8 cellular contexts compared by ENCODE assay signal in genomic region chr20:63739129-63740069, GRCh38. TPM values are rescaled to one million over a fixed set of nuclear protein-coding genes. Genes with fewer than 3 reads are reported as not detected.
DNase-seq lines count a peak whose midpoint lies in the region; ATAC-seq, FAIRE-seq and TF ChIP-seq lines count a peak whose summit lies in the region.

A gene with protein sequence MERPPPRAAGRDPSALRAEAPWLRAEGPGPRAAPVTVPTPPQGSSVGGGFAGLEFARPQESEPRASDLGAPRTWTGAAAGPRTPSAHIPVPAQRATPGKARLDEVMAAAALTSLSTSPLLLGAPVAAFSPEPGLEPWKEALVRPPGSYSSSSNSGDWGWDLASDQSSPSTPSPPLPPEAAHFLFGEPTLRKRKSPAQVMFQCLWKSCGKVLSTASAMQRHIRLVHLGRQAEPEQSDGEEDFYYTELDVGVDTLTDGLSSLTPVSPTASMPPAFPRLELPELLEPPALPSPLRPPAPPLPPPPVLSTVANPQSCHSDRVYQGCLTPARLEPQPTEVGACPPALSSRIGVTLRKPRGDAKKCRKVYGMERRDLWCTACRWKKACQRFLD (plus strand): TSS chr20:63739776. CDS start chr20:63739913, 137 bp downstream.

- intact Hi-C loops in HepG2 (cut with micrococcal nuclease; ENCODE audit: unreplicated experiment), result loop anchor here (1.0 to 10.0 kb wide), 5 partner anchors 12 to 202 kb away; partner anchors contain the start of genes ABHD16B, ARFRP1, PTK6 and TPD52L2

- peaks cover 17% of the 10 kb centered on the region for H3K27me3 ChIP-seq in ectodermal cell (ENCODE audit: control insufficient read depth, insufficient read depth, low read length, poor library complexity, severe bottlenecking)
- H3K27me3 ChIP-seq in HepG2 (ENCODE audit: control insufficient read depth in 1 of 2, insufficient read depth in 2 of 2, low read length in 2 of 2), result no peaks in the 10 kb centered on the region

- no peak for FAIRE-seq in HepG2 (lab: Jason Lieb, UNC)

- H3K9me3 ChIP-seq in ectodermal cell (ENCODE audit: control insufficient read depth, low read length), result no peaks in the 10 kb centered on the region
- H3K9me3 ChIP-seq in HepG2 (ENCODE audit: low read length), result no peaks in the 10 kb centered on the region

- BruUV-seq in HepG2 (replicated peaks; lab: Mats Ljungman, UMichigan), result no TSS peak

- peaks cover 23% of the 10 kb centered on the region for H3K79me2 ChIP-seq in HepG2 (ENCODE audit: insufficient read depth, low read length)

- H3K4me3 Mint-ChIP-seq in activated CD4-positive, alpha-beta T cell treated with anti-CD3 and anti-CD28 coated beads, Interleukin-2, amount 10 ng/mL, durations not matched to agents 7 days and 5 days, result peak within 1 kb of the TSS; percentile 87

- TF ChIP-seq POLR2A in HepG2 (IDR thresholded peaks at IDR 0.05; ENCODE audit: insufficient read depth in 1 of 2, low read depth in 2 of 2, low read length in 2 of 2), result peak in 1 of 2 experiments; percentile 54; a peak in 2 of 4 replicates

- CTCF ChIA-PET in activated CD4-positive, alpha-beta T cell treated with anti-CD3 and anti-CD28 coated beads, Interleukin-2, amount 10 ng/mL, durations not matched to agents 7 days and 5 days (lab: Charles Lee), result interaction anchor here (1.1 to 4.2 kb wide), 2 partner anchors 11 to 25 kb away, joined by 4 to 27 read pairs; no protein-coding TSS in a partner anchor
- CTCF ChIA-PET in HepG2 (lab: Yijun Ruan, JAX; ENCODE audit: low intra/inter-chr PET ratio, low total read pairs), result no interaction called here

- TF ChIP-seq EP300 in HepG2 (IDR thresholded peaks at IDR 0.05; ENCODE audit: low read depth in 2 of 2, low read length in 2 of 2) (peak; percentile 36 to 77; a peak in 3 of 4 replicates), HepG2 (CRISPR knock-in tag; IDR thresholded peaks at IDR 0.05; ENCODE audit: borderline replicate concordance) (peak; percentile 80)

- H3K4me3 ChIP-seq in ectodermal cell (ENCODE audit: insufficient read depth, low read depth, low read length) (peak within 1 kb of the TSS; percentile 77), HepG2 (replicated peaks in 1 of 3; ENCODE audit: insufficient read depth in 1 of 3, low read depth in 2 of 3, low read length in 3 of 3) (peak within 1 kb of the TSS; percentile 74 to 93 (median 85))

- peaks cover 26% of the 10 kb centered on the region for H3K4me1 ChIP-seq in ectodermal cell (ENCODE audit: control insufficient read depth, insufficient read depth, low read length)
- peaks cover 64% of the 10 kb centered on the region for H3K4me1 ChIP-seq in HepG2 (ENCODE audit: insufficient read depth, low read length)

- H4K20me1 ChIP-seq in HepG2 (ENCODE audit: insufficient read depth, low read length), result no peaks in the 10 kb centered on the region

- WGBS in ectodermal cell, 2 experiments, result 1% methylated on average over 136 of the region's 136 CpGs
- WGBS in HepG2 (ENCODE audit: low lambda C conversion rate), result 1% methylated on average over 35 of the region's 136 CpGs

- H3K36me3 ChIP-seq in ectodermal cell (ENCODE audit: control insufficient read depth, insufficient read depth, low read length) (peaks cover 12% of the 10 kb centered on the region), HepG2 (replicated peaks in 1 of 2; ENCODE audit: control insufficient read depth in 1 of 2, insufficient read depth in 2 of 2, low read length in 2 of 2) (peaks cover 29 to 35% of the 10 kb centered on the region in 2 experiments)

- H3K27ac ChIP-seq in ectodermal cell (ENCODE audit: insufficient read depth, low read depth, low read length, poor library complexity, severe bottlenecking) (peak within 1 kb of the TSS; percentile 87), HepG2 (ENCODE audit: extremely low read length, insufficient read depth, low read length) (peak within 1 kb of the TSS; percentile 93)

- H3K36me3 Mint-ChIP-seq in activated CD4-positive, alpha-beta T cell treated with anti-CD3 and anti-CD28 coated beads, Interleukin-2, amount 10 ng/mL, durations not matched to agents 7 days and 5 days (ENCODE audit: low read depth), result peaks cover 26% of the 10 kb centered on the region

- DNase-seq in NCI-H2081 (lab: John Stamatoyannopoulos, UW), result peak; percentile 66 to 69
- no peak for DNase-seq in NCI-H2081 treated with DMSO at 0.1 percent for 48 hours (lab: John Stamatoyannopoulos, UW)
- peak; percentile 52 for DNase-seq in NCI-H510A (lab: John Stamatoyannopoulos, UW)
- peak; percentile 68 for DNase-seq in activated CD4-positive, alpha-beta T cell treated with anti-CD3 and anti-CD28 coated beads, Interleukin-2, amount 10 ng/mL, durations not matched to agents 7 days and 5 days
- DNase-seq in HepG2 (ENCODE audit: low spot score), result peak; percentile 94
- DNase-seq in stimulated activated CD4-positive, alpha-beta T cell treated with anti-CD3 and anti-CD28 coated beads, Interleukin-4, amount 100 ng/mL, for 24 hours, result peak; percentile 47

- H3K4me2 ChIP-seq in HepG2 (ENCODE audit: low read depth, low read length), result peak within 1 kb of the TSS; percentile 95

- ATAC-seq in HG02870 (IDR thresholded peaks at IDR 0.05; ENCODE audit: unreplicated experiment) (peak; percentile 40), HepG2 (peak; percentile 15)

- in situ Hi-C loops in HepG2 (cut with HindIII; ENCODE audit: extremely low pct_ligation_motif_present, low pct_unique_long_range_greater_than_20kb), result loop anchor here (5.0 kb wide), 1 partner anchor 32 kb away; the partner anchor contains the start of genes ARFRP1 and ZGPAT

- H3K27ac Mint-ChIP-seq in activated CD4-positive, alpha-beta T cell treated with anti-CD3 and anti-CD28 coated beads, Interleukin-2, amount 10 ng/mL, durations not matched to agents 7 days and 5 days, result peak within 1 kb of the TSS; percentile 54

- peak; percentile 54 for TF ChIP-seq CTCF in HepG2 (CRISPR knock-in tag; IDR thresholded peaks at IDR 0.05)

- peak; percentile 76 for TF ChIP-seq RAD21 in HepG2 (CRISPR knock-in tag; IDR thresholded peaks at IDR 0.05)

- no peak within 1 kb of the TSS for H2AFZ ChIP-seq in HepG2 (ENCODE audit: low read length)

- peak within 1 kb of the TSS; percentile 87 for H3K9ac ChIP-seq in HepG2 (ENCODE audit: insufficient read depth, low read depth, low read length)

- POLR2A ChIA-PET in activated CD4-positive, alpha-beta T cell treated with anti-CD3 and anti-CD28 coated beads, Interleukin-2, amount 10 ng/mL, durations not matched to agents 7 days and 5 days (lab: Charles Lee), result interaction anchor here (0.9 to 1.0 kb wide), 2 partner anchors 11 to 299 kb away, joined by 3 read pairs; no protein-coding TSS in a partner anchor
- POLR2A ChIA-PET in HepG2 (lab: Yijun Ruan, JAX), result interaction anchor here (0.7 to 7.3 kb wide), 24 partner anchors 10 to 1672 kb away, joined by 3 to 190 read pairs (median 5); partner anchors contain the start of genes ARFRP1, C20orf204, GMEB2 and PRPF6

- no peaks in the 10 kb centered on the region for H3K9me3 Mint-ChIP-seq in activated CD4-positive, alpha-beta T cell treated with anti-CD3 and anti-CD28 coated beads, Interleukin-2, amount 10 ng/mL, durations not matched to agents 7 days and 5 days

- H3K27me3 Mint-ChIP-seq in activated CD4-positive, alpha-beta T cell treated with anti-CD3 and anti-CD28 coated beads, Interleukin-2, amount 10 ng/mL, durations not matched to agents 7 days and 5 days, result no peaks in the 10 kb centered on the region

- H3K4me1 Mint-ChIP-seq in activated CD4-positive, alpha-beta T cell treated with anti-CD3 and anti-CD28 coated beads, Interleukin-2, amount 10 ng/mL, durations not matched to agents 7 days and 5 days, result peaks cover 16% of the 10 kb centered on the region

RNA-seq across cellular contexts. Expression of the gene that starts here (rescaled TPM):
- 100 to 1,000 TPM; 105 to 129 TPM for total RNA-seq in activated CD4-positive, alpha-beta T cell treated with anti-CD3 and anti-CD28 coated beads, Interleukin-2, amount 10 ng/mL, durations not matched to agents 7 days and 5 days
- polyA plus RNA-seq in ectodermal cell (2013, experiment 1 of 4), result 73.7 TPM
- polyA plus RNA-seq in ectodermal cell (2013, experiment 2 of 4), result 53.8 TPM
- polyA plus RNA-seq in ectodermal cell (2013, experiment 3 of 4), result 78.4 TPM
- 77.3 TPM for polyA plus RNA-seq in ectodermal cell (2013, experiment 4 of 4)
- total RNA-seq in HepG2 (2016; rRNA removed; fragmentation: Illumina TruSeq; extraction: Trizol), result 47.4 and 91.4 TPM in 2 replicates
- 129 and 134 TPM in 2 replicates for total RNA-seq in HepG2 (2016; cell fraction: cytosol; rRNA removed; fragmentation: Illumina TruSeq; extraction: Trizol; ENCODE audit: low read depth)
- total RNA-seq in HepG2 (2016; cell fraction: insoluble cytoplasmic fraction; rRNA removed; fragmentation: Illumina TruSeq; extraction: Trizol), result 39.6 and 94.5 TPM in 2 replicates
- total RNA-seq in HepG2 (2016; cell fraction: membrane; rRNA removed; fragmentation: Illumina TruSeq; extraction: Trizol), result 171 and 186 TPM in 2 replicates
- 92.1 and 130 TPM in 2 replicates for total RNA-seq in HepG2 (2016; cell fraction: nucleus; rRNA removed; fragmentation: Illumina TruSeq; extraction: Trizol)
- polyA plus RNA-seq in HepG2 (2011; rRNA removed), result 95.9 and 105 TPM in 2 replicates
- 36.7 and 62.3 TPM in 2 replicates for polyA plus RNA-seq in HepG2 (2011; cell fraction: cytosol; rRNA removed)
- polyA plus RNA-seq in HepG2 (2011; cell fraction: nucleus; rRNA removed), result 581 and 754 TPM in 2 replicates
- polyA plus RNA-seq in HepG2 (2012), result 65.4 and 92.2 TPM in 2 replicates
- polyA plus RNA-seq in HepG2 (2016; cell fraction: cytosol; fragmentation: Illumina TruSeq; extraction: Trizol; ENCODE audit: low read depth), result 354 and 372 TPM in 2 replicates
- 107 and 130 TPM in 2 replicates for polyA plus RNA-seq in HepG2 (2016; cell fraction: insoluble cytoplasmic fraction; fragmentation: Illumina TruSeq; extraction: Trizol; ENCODE audit: low read depth)
- polyA plus RNA-seq in HepG2 (2016; cell fraction: membrane; fragmentation: Illumina TruSeq; extraction: Trizol; ENCODE audit: low read depth), result 352 and 381 TPM in 2 replicates
- polyA plus RNA-seq in HepG2 (2016; cell fraction: nucleus; fragmentation: Illumina TruSeq; extraction: Trizol; ENCODE audit: insufficient read depth, low read depth), result 510 and 535 TPM in 2 replicates
- polyA minus RNA-seq in HepG2 (2011; rRNA and poly(A)+ RNA removed; ENCODE audit: low replicate concordance), result 23.9 and 51.3 TPM in 2 replicates
- 24.3 and 27.0 TPM in 2 replicates for polyA minus RNA-seq in HepG2 (2011; cell fraction: cytosol; rRNA and poly(A)+ RNA removed)
- polyA minus RNA-seq in HepG2 (2011; cell fraction: nucleus; rRNA and poly(A)+ RNA removed), result 61.3 and 75.8 TPM in 2 replicates
